Comparison of ENCODE assay signal across 24 cellular contexts in the genomic region with DNA sequence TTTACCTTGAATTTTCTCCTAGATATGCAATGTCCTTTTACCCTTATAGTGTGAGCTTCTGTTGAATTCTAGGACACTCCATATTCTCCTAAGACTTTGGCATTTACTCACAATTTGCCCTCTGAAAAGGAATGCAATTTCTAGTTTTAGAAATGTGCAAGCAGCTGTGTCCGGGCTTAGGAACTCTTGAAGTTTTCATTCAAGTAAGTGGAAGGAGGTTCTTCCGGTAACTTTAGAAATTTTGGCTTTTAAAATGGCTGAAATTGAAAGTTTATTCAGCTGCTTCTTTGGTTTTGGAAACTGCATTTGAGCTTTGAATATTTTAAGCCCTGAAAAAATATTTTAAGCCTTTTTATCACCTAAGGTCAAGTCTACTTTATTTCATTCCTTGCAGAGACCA.
"Had no signal": no experiment of that assay in that cellular context is flagged by ENCODE, and none has a peak within 500 bp of the region (broad histone marks: within the 10 kb centered on the region; RNA-seq: fewer than 3 reads in every experiment).

No MANE protein-coding gene starts in this region.

- H3K27ac Mint-ChIP-seq: activated CD4-positive, alpha-beta memory T cell treated with anti-CD3 and anti-CD28 coated beads for 36 hours; activated CD4-positive, alpha-beta T cell treated with anti-CD3 and anti-CD28 coated beads, Interleukin-2, amount 10 ng/mL, durations not matched to agents 24 days and 14 days; activated naive CD4-positive, alpha-beta T cell treated with anti-CD3 and anti-CD28 coated beads for 36 hours; activated naive CD8-positive, alpha-beta T cell treated with anti-CD3 and anti-CD28 coated beads for 36 hours; activated T-helper 1 cell treated with anti-CD3 and anti-CD28 coated beads, Interleukin-12 subunit alpha, Interleukin-12 subunit beta, Interleukin-2, Interleukin-4 antibody, amounts not matched to agents 30 ng/mL and 10 ng/mL and 1 ng/mL, durations not matched to agents 14 hours and 24 hours and 36 hours; mesothelial cell of epicardium; natural killer cell; T-helper 17 cell had no signal

- H3K27me3 ChIP-seq: adrenal gland, esophagus muscularis mucosa, testis had no signal

- H3K36me3 Mint-ChIP-seq: natural killer cell had no signal

- H3K4me1 ChIP-seq: adrenal gland, testis had no signal

- H3K27me3 Mint-ChIP-seq: activated CD4-positive, alpha-beta memory T cell treated with anti-CD3 and anti-CD28 coated beads for 36 hours; activated CD4-positive, alpha-beta T cell treated with anti-CD3 and anti-CD28 coated beads, Interleukin-2, amount 10 ng/mL, durations not matched to agents 24 days and 14 days; activated naive CD8-positive, alpha-beta T cell treated with anti-CD3 and anti-CD28 coated beads for 36 hours; brain; T-helper 17 cell had no signal

- H3K27ac ChIP-seq: adrenal gland, esophagus muscularis mucosa, testis had no signal

- DNase-seq: activated CD4-positive, alpha-beta memory T cell treated with anti-CD3 and anti-CD28 coated beads for 36 hours; activated CD4-positive, alpha-beta T cell treated with anti-CD3 and anti-CD28 coated beads, Interleukin-2, amount 10 ng/mL, durations not matched to agents 24 days and 14 days; activated CD4-positive, CD25-positive, alpha-beta regulatory T cell treated with anti-CD3 and anti-CD28 coated beads, Interleukin-2, amount 50 U/mL, for 72 hours; activated CD8-positive, alpha-beta memory T cell treated with anti-CD3 and anti-CD28 coated beads, Interleukin-2, amount 50 U/mL, for 4 hours; activated effector memory CD4-positive, alpha-beta T cell treated with anti-CD3 and anti-CD28 coated beads, Interleukin-2, amount 50 U/mL, for 16 hours; activated naive CD4-positive, alpha-beta T cell treated with anti-CD3 and anti-CD28 coated beads for 36 hours; activated naive CD8-positive, alpha-beta T cell treated with anti-CD3 and anti-CD28 coated beads for 36 hours; activated T-cell treated with anti-CD3 and anti-CD28 coated beads, Interleukin-2, amount 50 U/mL, for 1 hour; adrenal gland; aorta; left ventricle myocardium superior; natural killer cell; posterior cingulate gyrus; right cardiac atrium; stimulated activated CD4-positive, alpha-beta T cell treated with anti-CD3 and anti-CD28 coated beads, Interleukin-2, amount 100 ng/mL, for 48 hours; stimulated activated naive CD8-positive, alpha-beta T cell treated with anti-CD3 and anti-CD28 coated beads, Interleukin-15, Interleukin-2, amounts not matched to agents 100 U/mL and 50 U/mL, for 24 hours; SW 1271; T-helper 17 cell; T1000; testis had no signal

- H3K9me3 Mint-ChIP-seq: activated CD4-positive, alpha-beta memory T cell treated with anti-CD3 and anti-CD28 coated beads for 36 hours; activated CD4-positive, alpha-beta T cell treated with anti-CD3 and anti-CD28 coated beads, Interleukin-2, amount 10 ng/mL, durations not matched to agents 24 days and 14 days; activated naive CD4-positive, alpha-beta T cell treated with anti-CD3 and anti-CD28 coated beads for 36 hours; activated naive CD8-positive, alpha-beta T cell treated with anti-CD3 and anti-CD28 coated beads for 36 hours; activated T-helper 1 cell treated with anti-CD3 and anti-CD28 coated beads, Interleukin-12 subunit alpha, Interleukin-12 subunit beta, Interleukin-2, Interleukin-4 antibody, amounts not matched to agents 30 ng/mL and 10 ng/mL and 1 ng/mL, durations not matched to agents 14 hours and 24 hours and 36 hours; brain; mesothelial cell of epicardium; natural killer cell had no signal

- H3K4me3 Mint-ChIP-seq: activated CD4-positive, alpha-beta memory T cell treated with anti-CD3 and anti-CD28 coated beads for 36 hours; activated CD4-positive, alpha-beta T cell treated with anti-CD3 and anti-CD28 coated beads, Interleukin-2, amount 10 ng/mL, durations not matched to agents 24 days and 14 days; activated naive CD4-positive, alpha-beta T cell treated with anti-CD3 and anti-CD28 coated beads for 36 hours; activated naive CD8-positive, alpha-beta T cell treated with anti-CD3 and anti-CD28 coated beads for 36 hours; activated T-helper 1 cell treated with anti-CD3 and anti-CD28 coated beads, Interleukin-12 subunit alpha, Interleukin-12 subunit beta, Interleukin-2, Interleukin-4 antibody, amounts not matched to agents 30 ng/mL and 10 ng/mL and 1 ng/mL, durations not matched to agents 14 hours and 24 hours and 36 hours; brain; mesothelial cell of epicardium; natural killer cell; T-helper 17 cell had no signal

- ATAC-seq: left ventricle myocardium superior; natural killer cell; right cardiac atrium; stimulated activated naive CD8-positive, alpha-beta T cell treated with anti-CD3 and anti-CD28 coated beads, Interleukin-15, Interleukin-2, amounts not matched to agents 100 U/mL and 50 U/mL, for 24 hours; T-helper 17 cell had no signal

- H3K4me3 ChIP-seq: adrenal gland, esophagus muscularis mucosa, testis had no signal

- H3K9me3 ChIP-seq: adrenal gland, esophagus muscularis mucosa, testis had no signal
